Comparison of ENCODE assay signal across 10 cellular contexts in genomic region chr10:3666525-3667302, GRCh38.
DNase-seq lines count a peak whose midpoint lies in the region; ATAC-seq and TF ChIP-seq lines count a peak whose summit lies in the region.
"Had no signal": no experiment of that assay in that cellular context is flagged by ENCODE, and none has a peak within 500 bp of the region (broad histone marks: within the 10 kb centered on the region; RNA-seq: fewer than 3 reads in every experiment).

No MANE protein-coding gene starts in this region.

- intact Hi-C loops in mucosa of descending colon (cut with DNase I, micrococcal nuclease) = no loop called here

- no peak overlapping the region for H3K4me3 ChIP-seq in mucosa of descending colon
- H3K4me3 ChIP-seq: pancreas had no signal

- no peaks in the 10 kb centered on the region for H3K9me3 ChIP-seq in mucosa of descending colon
- H3K9me3 ChIP-seq: pancreas had no signal

- DNase-seq in AML-193 (lab: John Stamatoyannopoulos, UW) (peak; percentile 12 to 31), NCI-H146 treated with DMSO at 0.1 percent for 48 hours (lab: John Stamatoyannopoulos, UW; ENCODE audit: unreplicated experiment) (peak; percentile 25), mucosa of descending colon (peak in 2 of 3 donors; percentile 28 to 63), NCI-H510A (lab: John Stamatoyannopoulos, UW) (no peak), NAMALWA (ENCODE audit: low spot score) (no peak), OCI-M1 (lab: John Stamatoyannopoulos, UW) (no peak)
- DNase-seq in activated T-cell treated with anti-CD3 and anti-CD28 coated beads, Interleukin-2, amount 50 U/mL, for 4 hours = peak; percentile 58
- DNase-seq: NCI-H1436 treated with DMSO at 0.1 percent for 48 hours, pancreas had no signal

- peaks cover 40% of the 10 kb centered on the region for H3K4me1 Mint-ChIP-seq in activated T-cell treated with anti-CD3 and anti-CD28 coated beads, Interleukin-2, amount 50 U/mL, for 4 hours (ENCODE audit: low read depth)

- peak; percentile 60 to 65 for ATAC-seq in activated T-cell treated with anti-CD3 and anti-CD28 coated beads, Interleukin-2, amount 50 U/mL, for 4 hours
- ATAC-seq in mucosa of descending colon (peak; percentile 35), GM19397 (IDR thresholded peaks at IDR 0.05; ENCODE audit: unreplicated experiment) (no peak)

- H3K27me3 Mint-ChIP-seq in activated T-cell treated with anti-CD3 and anti-CD28 coated beads, Interleukin-2, amount 50 U/mL, for 4 hours (ENCODE audit: low read depth) = no peaks in the 10 kb centered on the region

- no peaks in the 10 kb centered on the region for H3K9me3 Mint-ChIP-seq in activated T-cell treated with anti-CD3 and anti-CD28 coated beads, Interleukin-2, amount 50 U/mL, for 4 hours

- H3K36me3 ChIP-seq in mucosa of descending colon (ENCODE audit: low read depth) = no peaks in the 10 kb centered on the region
- H3K36me3 ChIP-seq: pancreas had no signal

- no peaks in the 10 kb centered on the region for H3K36me3 Mint-ChIP-seq in activated T-cell treated with anti-CD3 and anti-CD28 coated beads, Interleukin-2, amount 50 U/mL, for 4 hours (ENCODE audit: insufficient read depth)

- H3K4me1 ChIP-seq in mucosa of descending colon (ENCODE audit: low read depth) = peaks cover 4% of the 10 kb centered on the region

- H3K4me3 Mint-ChIP-seq in activated T-cell treated with anti-CD3 and anti-CD28 coated beads, Interleukin-2, amount 50 U/mL, for 4 hours = peak overlapping the region; percentile 65

- no peak for TF ChIP-seq CTCF in mucosa of descending colon (IDR thresholded peaks at IDR 0.05)

Comparison
In these comparisons a context has a peak if more than half of its experiments do, and no peak if none do; other contexts are left out.
1. DNase-seq: peak in AML-193 (2 of 2), NCI-H146 treated with DMSO at 0.1 percent for 48 hours (single experiment), activated T-cell treated with anti-CD3 and anti-CD28 coated beads, Interleukin-2, amount 50 U/mL, for 4 hours (single experiment) and mucosa of descending colon (2 of 3); none in NCI-H510A (single experiment), NAMALWA (single experiment) and OCI-M1 (single experiment).